In the genomic region with DNA sequence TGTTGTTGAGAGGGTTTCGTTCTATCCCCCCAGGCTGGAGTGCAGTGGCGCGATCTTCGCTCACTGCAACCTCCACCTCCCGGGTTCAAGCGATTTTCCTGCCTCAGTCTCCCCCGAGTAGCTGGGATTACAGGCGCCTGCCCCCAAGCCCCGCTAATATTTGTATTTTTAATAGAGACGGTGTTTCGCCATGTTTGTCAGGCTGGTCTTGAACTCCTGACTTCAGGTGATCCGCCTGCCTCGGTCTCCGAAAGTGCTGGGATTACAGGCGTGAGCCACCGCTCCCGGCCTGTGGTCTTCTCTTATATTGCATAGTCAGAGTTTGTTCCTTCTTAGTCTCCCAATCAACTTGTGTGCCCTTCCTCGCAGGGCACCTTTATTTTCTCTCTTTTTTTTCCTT, we compare ENCODE assay signal across 7 cellular contexts. TPM values are rescaled to one million over a fixed set of nuclear protein-coding genes. Genes with fewer than 3 reads are reported as not detected.
DNase-seq lines count a peak whose midpoint lies in the region; ATAC-seq and TF ChIP-seq lines count a peak whose summit lies in the region.
"Not testable (repeated sequence)": the region's sequence is repeated elsewhere in the genome, so short reads cannot be mapped to it uniquely, and the experiment has no call there.

No MANE protein-coding gene starts in this region.

- not testable (repeated sequence) for H3K9me3 ChIP-seq in OCI-LY3 (ENCODE audit: insufficient read depth, low read length); mammary epithelial cell (replicated peaks; ENCODE audit: insufficient read depth, low read length); muscle layer of duodenum (ENCODE audit: control insufficient read depth in 1 of 2, low read length in 2 of 2)

- ATAC-seq in activated CD8-positive, alpha-beta memory T cell treated with anti-CD3 and anti-CD28 coated beads, Interleukin-2, amount 10 ng/mL, durations not matched to agents 7 days and 5 days, result not testable (repeated sequence)

- in situ Hi-C loops in mammary epithelial cell (cut with MboI; ENCODE audit: low sequenced_read_pairs in 2 of 2), result not testable (repeated sequence)

- H3K4me3 ChIP-seq in GM12865 (ENCODE audit: low read depth, low read length), result peak overlapping the region; percentile 98
- peak overlapping the region; percentile 87 for H3K4me3 ChIP-seq in OCI-LY3 (ENCODE audit: low read length)
- peak overlapping the region; percentile 37 to 90 (median 67) for H3K4me3 ChIP-seq in mammary epithelial cell (replicated peaks in 1 of 3; ENCODE audit: insufficient read depth in 1 of 3, low read depth in 2 of 3, low read length in 3 of 3)
- H3K4me3 ChIP-seq in muscle layer of duodenum (ENCODE audit: low read depth in 1 of 2, low read length in 2 of 2), result peak overlapping the region in 1 of 2 donors; percentile 68
- H3K4me3 ChIP-seq in skin epidermis, result peak overlapping the region in 6 of 7 experiments; percentile 1 to 100 (median 98)

- H3K27me3 ChIP-seq in OCI-LY3 (ENCODE audit: low read depth, low read length); mammary epithelial cell (ENCODE audit: insufficient read depth, low read length); muscle layer of duodenum (ENCODE audit: low read depth, low read length): not testable (repeated sequence)

- peak overlapping the region; percentile 86 for H3K27ac Mint-ChIP-seq in activated CD8-positive, alpha-beta memory T cell treated with anti-CD3 and anti-CD28 coated beads, Interleukin-2, amount 10 ng/mL, durations not matched to agents 7 days and 5 days
- peak overlapping the region; percentile 89 for H3K27ac Mint-ChIP-seq in glutamatergic neuron (ENCODE audit: unreplicated experiment)

- H3K27ac ChIP-seq in OCI-LY3 (ENCODE audit: low read length) (peak overlapping the region; percentile 99), mammary epithelial cell (ENCODE audit: insufficient read depth, low read depth, low read length) (peak overlapping the region; percentile 73), muscle layer of duodenum (ENCODE audit: low read length) (peak overlapping the region; percentile 56), skin epidermis (peak overlapping the region in 20 of 21 experiments; percentile 45 to 100 (median 87))

- TSS peak; percentile 19 for BruUV-seq in mammary epithelial cell (replicated peaks; lab: Mats Ljungman, UMichigan)

- H3K79me2 ChIP-seq in OCI-LY3 (ENCODE audit: low read length), result peaks cover 80% of the 10 kb centered on the region
- H3K79me2 ChIP-seq in mammary epithelial cell (ENCODE audit: insufficient read depth, low read length), result peaks cover 76% of the 10 kb centered on the region

- not testable (repeated sequence) for H3K27me3 Mint-ChIP-seq in activated CD8-positive, alpha-beta memory T cell treated with anti-CD3 and anti-CD28 coated beads, Interleukin-2, amount 10 ng/mL, durations not matched to agents 7 days and 5 days
- H3K27me3 Mint-ChIP-seq in glutamatergic neuron (ENCODE audit: unreplicated experiment), result peaks cover 18% of the 10 kb centered on the region

- DNase-seq in GM12865 (ENCODE audit: low read depth); activated CD8-positive, alpha-beta memory T cell treated with anti-CD3 and anti-CD28 coated beads, Interleukin-2, amount 10 ng/mL, durations not matched to agents 7 days and 5 days; mammary epithelial cell; glutamatergic neuron: not testable (repeated sequence)

- not testable (repeated sequence) for H2AFZ ChIP-seq in OCI-LY3 (ENCODE audit: low read depth, low read length); mammary epithelial cell (ENCODE audit: low read depth, low read length)

- H3K4me1 ChIP-seq in OCI-LY3 (ENCODE audit: low read length), result peaks cover 61% of the 10 kb centered on the region
- H3K4me1 ChIP-seq in mammary epithelial cell (ENCODE audit: insufficient read depth, low read length), result peaks cover 47% of the 10 kb centered on the region
- H3K4me1 ChIP-seq in muscle layer of duodenum (ENCODE audit: control insufficient read depth in 1 of 2, insufficient read depth in 2 of 2, low read length in 2 of 2), result peaks cover 12 to 44% of the 10 kb centered on the region in 2 donors

- peak overlapping the region; percentile 88 for H3K9ac ChIP-seq in OCI-LY3 (ENCODE audit: low read length)
- H3K9ac ChIP-seq in mammary epithelial cell (ENCODE audit: insufficient read depth, low read length), result peak overlapping the region; percentile 79

- H3K4me2 ChIP-seq in OCI-LY3 (ENCODE audit: low read length) (peak overlapping the region; percentile 98), mammary epithelial cell (ENCODE audit: insufficient read depth, low read depth, low read length) (peak overlapping the region; percentile 77)

- not testable (repeated sequence) for H3K36me3 ChIP-seq in OCI-LY3 (replicated peaks; ENCODE audit: low read depth, low read length); mammary epithelial cell (ENCODE audit: insufficient read depth, low read length); muscle layer of duodenum (ENCODE audit: control insufficient read depth in 1 of 2, insufficient read depth in 2 of 2, low read length in 2 of 2)

- dilution Hi-C loops in mammary epithelial cell (cut with HindIII; ENCODE audit: low sequenced_read_pairs), result not testable (repeated sequence)

- CTCF ChIA-PET in activated CD8-positive, alpha-beta memory T cell treated with anti-CD3 and anti-CD28 coated beads, Interleukin-2, amount 10 ng/mL, durations not matched to agents 7 days and 5 days (lab: Charles Lee), result interaction anchor here (1.0 kb wide), 1 partner anchor 34 kb away, joined by 4 read pairs; no protein-coding TSS in a partner anchor
- CTCF ChIA-PET in mammary epithelial cell (lab: Charles Lee; ENCODE audit: low non-redundant PET), result not testable (repeated sequence)

- H4K20me1 ChIP-seq in OCI-LY3 (ENCODE audit: insufficient read depth, low read length), result peaks cover 12% of the 10 kb centered on the region
- not testable (repeated sequence) for H4K20me1 ChIP-seq in mammary epithelial cell (ENCODE audit: insufficient read depth, low read length)

- peaks cover 55% of the 10 kb centered on the region for H3K4me1 Mint-ChIP-seq in activated CD8-positive, alpha-beta memory T cell treated with anti-CD3 and anti-CD28 coated beads, Interleukin-2, amount 10 ng/mL, durations not matched to agents 7 days and 5 days
- peaks cover 25% of the 10 kb centered on the region for H3K4me1 Mint-ChIP-seq in glutamatergic neuron (ENCODE audit: low read depth, unreplicated experiment)

- intact Hi-C loops in mammary epithelial cell (cut with micrococcal nuclease), result loop anchor here (1.0 to 5.0 kb wide), 3 partner anchors 16 to 208 kb away; partner anchors contain the start of gene GTF2IRD1

- not testable (repeated sequence) for H3K9me3 Mint-ChIP-seq in activated CD8-positive, alpha-beta memory T cell treated with anti-CD3 and anti-CD28 coated beads, Interleukin-2, amount 10 ng/mL, durations not matched to agents 7 days and 5 days (ENCODE audit: low read depth)
- peaks cover 26% of the 10 kb centered on the region for H3K9me3 Mint-ChIP-seq in glutamatergic neuron (ENCODE audit: unreplicated experiment)

- peak overlapping the region; percentile 75 for H3K4me3 Mint-ChIP-seq in activated CD8-positive, alpha-beta memory T cell treated with anti-CD3 and anti-CD28 coated beads, Interleukin-2, amount 10 ng/mL, durations not matched to agents 7 days and 5 days
- H3K4me3 Mint-ChIP-seq in glutamatergic neuron (ENCODE audit: unreplicated experiment), result peak overlapping the region; percentile 96

- peaks cover 12% of the 10 kb centered on the region for H3K36me3 Mint-ChIP-seq in activated CD8-positive, alpha-beta memory T cell treated with anti-CD3 and anti-CD28 coated beads, Interleukin-2, amount 10 ng/mL, durations not matched to agents 7 days and 5 days
- not testable (repeated sequence) for H3K36me3 Mint-ChIP-seq in glutamatergic neuron (ENCODE audit: unreplicated experiment)

- TF ChIP-seq CTCF in GM12865 (IDR thresholded peaks at IDR 0.05; ENCODE audit: insufficient read depth, low read depth, low read length, missing control alignments); OCI-LY3 (IDR thresholded peaks at IDR 0.05; ENCODE audit: low read depth, low read length); mammary epithelial cell (conservative IDR thresholded peaks at IDR 0.05 in 1 of 2, IDR thresholded peaks at IDR 0.05 in 1 of 2; ENCODE audit: extremely low read depth in 1 of 2, insufficient read depth in 1 of 2, low read depth in 1 of 2, low read length in 2 of 2); glutamatergic neuron (IDR thresholded peaks at IDR 0.05; ENCODE audit: partially characterized antibody, unreplicated experiment): not testable (repeated sequence)

- WGBS in mammary epithelial cell (ENCODE audit: low coverage, missing lambda C conversion rate), result 13% methylated on average over 9 of the region's 18 CpGs

RNA-seq across cellular contexts. Expression of gene GTF2I, which starts 2.7 kb away (rescaled TPM):
- total RNA-seq in activated CD8-positive, alpha-beta memory T cell treated with anti-CD3 and anti-CD28 coated beads, Interleukin-2, amount 10 ng/mL, durations not matched to agents 7 days and 5 days, result 100 to 1,000 TPM; 186 to 220 TPM
- total RNA-seq in mammary epithelial cell, result 100 to 1,000 TPM; 170 to 184 TPM
- polyA plus RNA-seq in mammary epithelial cell, result 47.9 TPM
- 154 TPM for polyA minus RNA-seq in mammary epithelial cell
- total RNA-seq in glutamatergic neuron (ENCODE audit: unreplicated experiment), result 391 TPM
